19 cellular contexts compared by ENCODE assay signal in the genomic region with DNA sequence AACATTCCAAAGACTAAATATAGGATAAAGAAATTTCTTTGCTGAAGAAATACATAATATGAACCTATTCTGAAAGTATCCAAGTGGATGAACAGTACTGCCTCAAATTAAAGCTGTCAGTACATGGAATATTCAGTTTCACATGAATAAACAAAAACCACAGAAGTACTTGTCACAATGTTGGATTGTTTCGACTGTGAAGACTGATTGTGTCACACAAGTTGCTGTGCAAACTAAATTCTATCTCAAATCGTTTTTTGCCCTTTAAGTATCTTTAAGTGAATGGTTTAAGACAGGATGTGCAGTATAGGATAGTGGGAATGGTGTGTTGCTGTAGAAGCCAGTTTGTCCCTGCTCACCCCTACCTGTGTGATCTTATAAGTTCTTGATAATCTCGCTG.
DNase-seq lines count a peak whose midpoint lies in the region; ATAC-seq and TF ChIP-seq lines count a peak whose summit lies in the region.
"Had no signal": no experiment of that assay in that cellular context is flagged by ENCODE, and none has a peak within 500 bp of the region (broad histone marks: within the 10 kb centered on the region; RNA-seq: fewer than 3 reads in every experiment).

No MANE protein-coding gene starts in this region.

- CTCF ChIA-PET in IMR-90 (lab: Yijun Ruan, JAX) (no interaction called here), HEK293T (lab: Yijun Ruan, JAX) (interaction anchor here (0.6 kb wide), 1 partner anchor 399 kb away, joined by 3 read pairs; no protein-coding TSS in a partner anchor)

- H4K8ac ChIP-seq in IMR-90 (ENCODE audit: low read depth in 2 of 2, low read length in 2 of 2), result no peak overlapping the region

- TF ChIP-seq RAD21 in IMR-90 (IDR thresholded peaks at IDR 0.05; ENCODE audit: low read length), result no peak

- no TSS peak for BruUV-seq in IMR-90 (replicated peaks; lab: Mats Ljungman, UMichigan)

- no peak overlapping the region for H3K56ac ChIP-seq in IMR-90 (ENCODE audit: extremely low read depth, insufficient read depth, low read length)

- peaks cover 37% of the 10 kb centered on the region for H3K9me1 ChIP-seq in IMR-90 (ENCODE audit: insufficient read depth, low read length)

- no peak overlapping the region for H2AK5ac ChIP-seq in IMR-90 (ENCODE audit: low read depth, low read length)

- in situ Hi-C loops in IMR-90 (cut with MboI; ENCODE audit: low sequenced_read_pairs), result no loop called here
- in situ Hi-C loops in astrocyte of the spinal cord (cut with HindIII; ENCODE audit: low sequenced_read_pairs), result no loop called here

- H3K18ac ChIP-seq in IMR-90 (ENCODE audit: low read depth, low read length), result no peak overlapping the region

- peak overlapping the region; percentile 85; the same call in 1 of the 2 replicates for H3K23ac ChIP-seq in IMR-90 (ENCODE audit: low read depth, low read length)

- no peaks in the 10 kb centered on the region for H3K27me3 ChIP-seq in IMR-90 (ENCODE audit: control insufficient read depth, insufficient read depth, low read length)
- H3K27me3 ChIP-seq: neutrophil, sigmoid colon had no signal

- H2AFZ ChIP-seq in IMR-90 (replicated peaks; ENCODE audit: low read length, poor library complexity), result no peak overlapping the region

- peak overlapping the region; percentile 16; the same call in 1 of the 2 replicates for H3K9ac ChIP-seq in IMR-90 (ENCODE audit: low read depth, low read length)

- H2BK5ac ChIP-seq in IMR-90 (ENCODE audit: low read depth, low read length, poor library complexity, severe bottlenecking), result peak overlapping the region; percentile 15

- intact Hi-C loops in IMR-90 (cut with micrococcal nuclease), result no loop called here

- H3K4me2 ChIP-seq in IMR-90 (ENCODE audit: low read depth, low read length), result no peak overlapping the region

- H4K20me1 ChIP-seq in IMR-90 (ENCODE audit: insufficient read depth, low read length), result peaks cover 87% of the 10 kb centered on the region

- H2BK15ac ChIP-seq in IMR-90 (ENCODE audit: low read depth, low read length), result no peak overlapping the region

- peaks cover 19 to 80% of the 10 kb centered on the region in 2 experiments for H3K79me1 ChIP-seq in IMR-90 (ENCODE audit: low read depth in 1 of 2, low read length in 2 of 2)

- H3K27ac ChIP-seq in IMR-90 (ENCODE audit: insufficient read depth, low read length), result no peak overlapping the region
- H3K27ac ChIP-seq: neutrophil, thoracic aorta had no signal

- peak overlapping the region; percentile 5; the same call in 1 of the 2 replicates for H3K14ac ChIP-seq in IMR-90 (replicated peaks; ENCODE audit: low read depth, low read length)

- H3K4me3 ChIP-seq in IMR-90 (ENCODE audit: insufficient read depth, low read depth, low read length), result no peak overlapping the region
- peak overlapping the region; percentile 81 for H3K4me3 ChIP-seq in astrocyte of the spinal cord (ENCODE audit: low read depth, low read length)
- H3K4me3 ChIP-seq: thoracic aorta had no signal

- H3K9me3 ChIP-seq in IMR-90 (ENCODE audit: control insufficient read depth, insufficient read depth, low read length), result no peaks in the 10 kb centered on the region
- H3K9me3 ChIP-seq: neutrophil, sigmoid colon, thoracic aorta had no signal

- no peak overlapping the region for H2BK20ac ChIP-seq in IMR-90 (ENCODE audit: low read depth, low read length)

- peaks cover 49% of the 10 kb centered on the region for H3K4me1 ChIP-seq in IMR-90 (ENCODE audit: control insufficient read depth, insufficient read depth, low read length)

- no CpG with 5 or more reads among the region's 3 CpGs for WGBS in IMR-90 (ENCODE audit: extremely low coverage in 2 of 2, insufficient read length in 1 of 2), 2 experiments

- peaks cover 18% of the 10 kb centered on the region for H3K36me3 ChIP-seq in IMR-90 (ENCODE audit: control insufficient read depth, insufficient read depth, low read length)
- H3K36me3 ChIP-seq: neutrophil, sigmoid colon, thoracic aorta had no signal

- no peak overlapping the region for H2AK9ac ChIP-seq in IMR-90 (replicated peaks; ENCODE audit: low read depth, low read length, poor library complexity)

- H4K5ac ChIP-seq in IMR-90 (ENCODE audit: low read depth, low read length), result no peak overlapping the region

- POLR2A ChIA-PET in IMR-90 (lab: Charles Lee; ENCODE audit: unreplicated experiment) (no interaction called here), HEK293T (lab: Yijun Ruan, JAX) (no interaction called here)

- dilution Hi-C loops in IMR-90 (cut with HindIII; ENCODE audit: low sequenced_read_pairs, unreplicated experiment), result no loop called here

- ATAC-seq in IMR-90 (ENCODE audit: low read depth) (no peak), HG03378 (IDR thresholded peaks at IDR 0.05; ENCODE audit: unreplicated experiment) (no peak)

- no peak for TF ChIP-seq POLR2A in IMR-90 (IDR thresholded peaks at IDR 0.05; ENCODE audit: low read depth, low read length)

- H2BK120ac ChIP-seq in IMR-90 (ENCODE audit: low read depth, low read length), result no peak overlapping the region

- DNase-seq in IMR-90, result no peak
- no peak for DNase-seq in astrocyte of the spinal cord (ENCODE audit: low read depth, low spot score)
- DNase-seq in foreskin melanocyte, result peak; percentile 81
- peak; percentile 68 for DNase-seq in pons (ENCODE audit: low spot score)
- no peak for DNase-seq in activated CD8-positive, alpha-beta memory T cell treated with anti-CD3 and anti-CD28 coated beads, Interleukin-2, amount 50 U/mL, for 4 hours
- DNase-seq in HEK293T (ENCODE audit: extremely low spot score), result no peak
- no peak for DNase-seq in activated CD4-positive, alpha-beta T cell treated with anti-CD3 and anti-CD28 coated beads for 48 hours
- DNase-seq: activated CD4-positive, alpha-beta T cell treated with anti-CD3 and anti-CD28 coated beads for 4 hours; activated naive CD4-positive, alpha-beta T cell treated with Interleukin-2 at 50 U/mL for 16 hours; GDM1; H7; Kasumi-1; NCI-H1417 treated with DMSO at 0.1 percent for 48 hours; sigmoid colon; stimulated activated CD4-positive, alpha-beta T cell treated with anti-CD3 and anti-CD28 coated beads, Interleukin-4, amount 100 ng/mL, for 24 hours; stimulated activated CD8-positive, alpha-beta memory T cell treated with anti-CD3 and anti-CD28 coated beads, Interleukin-4, amount 100 ng/mL, for 48 hours had no signal

- H4K91ac ChIP-seq in IMR-90 (ENCODE audit: insufficient read depth, low read depth, low read length), result no peak overlapping the region

- H3K4ac ChIP-seq in IMR-90 (ENCODE audit: low read depth, low read length), result no peak overlapping the region

- TF ChIP-seq CTCF in IMR-90 (conservative IDR thresholded peaks at IDR 0.05; ENCODE audit: low read depth, low read length) (no peak), astrocyte of the spinal cord (IDR thresholded peaks at IDR 0.05; ENCODE audit: low read depth, low read length) (no peak)

TF ChIP-seq in IMR-90, 13 proteins besides CTCF, POLR2A, EP300 and RAD21 (continues in another document):
- TF ChIP-seq RFX5 (IDR thresholded peaks at IDR 0.05; ENCODE audit: low read depth, low read length) (no peak), SMC3 (IDR thresholded peaks at IDR 0.05; ENCODE audit: low read depth, low read length) (no peak), NFE2L2 (IDR thresholded peaks at IDR 0.05; ENCODE audit: low read depth, low read length) (no peak), MXI1 (IDR thresholded peaks at IDR 0.05; ENCODE audit: borderline replicate concordance, low read depth, low read length) (no peak), CEBPB (IDR thresholded peaks at IDR 0.05; ENCODE audit: low read depth, low read length) (no peak), MAZ (IDR thresholded peaks at IDR 0.05; ENCODE audit: borderline replicate concordance, low read depth, low read length) (no peak)
- TF ChIP-seq, protein P1, sequence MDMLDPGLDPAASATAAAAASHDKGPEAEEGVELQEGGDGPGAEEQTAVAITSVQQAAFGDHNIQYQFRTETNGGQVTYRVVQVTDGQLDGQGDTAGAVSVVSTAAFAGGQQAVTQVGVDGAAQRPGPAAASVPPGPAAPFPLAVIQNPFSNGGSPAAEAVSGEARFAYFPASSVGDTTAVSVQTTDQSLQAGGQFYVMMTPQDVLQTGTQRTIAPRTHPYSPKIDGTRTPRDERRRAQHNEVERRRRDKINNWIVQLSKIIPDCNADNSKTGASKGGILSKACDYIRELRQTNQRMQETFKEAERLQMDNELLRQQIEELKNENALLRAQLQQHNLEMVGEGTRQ (IDR thresholded peaks at IDR 0.05; ENCODE audit: low read depth, low read length), result no peak

TF ChIP-seq in HEK293T, 16 proteins besides CTCF, POLR2A, EP300 and RAD21:
- TF ChIP-seq ELF4 (IDR thresholded peaks at IDR 0.05) (no peak), CTBP1 (IDR thresholded peaks at IDR 0.05; ENCODE audit: borderline replicate concordance) (no peak), SP1 (IDR thresholded peaks at IDR 0.05) (no peak), HDGF (IDR thresholded peaks at IDR 0.05; ENCODE audit: borderline replicate concordance) (no peak), BHLHE40 (IDR thresholded peaks at IDR 0.05; ENCODE audit: borderline replicate concordance) (no peak)

Comparison
In these comparisons a context has a peak if more than half of its experiments do, and no peak if none do; other contexts are left out.
1. DNase-seq: peak in foreskin melanocyte (single experiment) and pons (single experiment); none in IMR-90 (single experiment), astrocyte of the spinal cord (single experiment), activated CD8-positive, alpha-beta memory T cell treated with anti-CD3 and anti-CD28 coated beads, Interleukin-2, amount 50 U/mL, for 4 hours (single experiment), HEK293T (single experiment) and activated CD4-positive, alpha-beta T cell treated with anti-CD3 and anti-CD28 coated beads for 48 hours (single experiment).